1 cellular context compared by ENCODE assay signal in the genomic region with DNA sequence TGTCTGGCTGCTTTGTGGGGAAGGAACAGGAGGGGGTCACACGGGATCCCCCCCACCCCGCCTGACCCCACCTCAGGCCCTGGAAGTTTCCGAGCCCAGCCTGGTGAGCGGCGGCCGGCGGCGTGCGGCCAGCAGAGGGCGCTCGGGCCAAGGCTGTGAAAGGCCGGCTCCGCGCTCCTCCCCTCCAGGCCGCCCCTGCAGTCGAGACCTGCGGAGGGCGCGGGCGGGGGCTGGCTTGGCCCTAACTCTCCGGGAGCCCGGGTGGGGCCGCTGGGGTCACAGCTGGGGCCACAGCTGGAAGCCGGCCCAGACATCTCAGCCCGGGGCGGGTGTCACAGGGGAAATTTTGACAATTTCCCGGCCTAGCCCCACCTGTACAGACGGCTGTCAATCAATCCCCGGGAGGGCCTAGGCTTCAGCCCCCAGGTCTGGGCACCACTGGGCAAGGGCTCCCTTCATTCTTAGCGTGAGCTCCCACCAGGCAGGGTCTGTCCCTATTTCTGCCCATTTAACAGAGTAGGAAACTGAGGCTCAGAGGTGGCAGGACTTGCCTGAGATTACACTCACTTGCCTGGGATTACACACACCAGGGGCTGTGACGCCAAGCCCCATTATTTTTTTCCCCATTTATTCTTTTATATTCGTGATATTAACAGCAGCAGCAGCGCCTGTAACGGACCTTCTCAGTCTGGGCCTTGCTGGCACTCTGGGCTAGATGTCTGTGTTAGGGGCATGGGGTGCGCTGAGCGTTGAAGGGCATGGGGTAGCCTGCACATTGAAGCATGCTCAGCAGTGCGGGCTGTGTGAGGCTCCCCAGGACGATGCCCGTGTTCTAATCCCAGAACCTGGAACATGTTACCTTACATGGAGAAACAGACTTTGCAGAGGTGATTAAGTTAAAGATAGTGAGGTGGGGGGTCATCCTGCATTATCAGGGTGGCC.
TF ChIP-seq lines count a peak whose summit lies in the region.

No MANE protein-coding gene starts in this region.

TF ChIP-seq in K562, 482 proteins besides CTCF, POLR2A, EP300 and RAD21 (continued from another document and continues in another):
- TF ChIP-seq, protein P1, sequence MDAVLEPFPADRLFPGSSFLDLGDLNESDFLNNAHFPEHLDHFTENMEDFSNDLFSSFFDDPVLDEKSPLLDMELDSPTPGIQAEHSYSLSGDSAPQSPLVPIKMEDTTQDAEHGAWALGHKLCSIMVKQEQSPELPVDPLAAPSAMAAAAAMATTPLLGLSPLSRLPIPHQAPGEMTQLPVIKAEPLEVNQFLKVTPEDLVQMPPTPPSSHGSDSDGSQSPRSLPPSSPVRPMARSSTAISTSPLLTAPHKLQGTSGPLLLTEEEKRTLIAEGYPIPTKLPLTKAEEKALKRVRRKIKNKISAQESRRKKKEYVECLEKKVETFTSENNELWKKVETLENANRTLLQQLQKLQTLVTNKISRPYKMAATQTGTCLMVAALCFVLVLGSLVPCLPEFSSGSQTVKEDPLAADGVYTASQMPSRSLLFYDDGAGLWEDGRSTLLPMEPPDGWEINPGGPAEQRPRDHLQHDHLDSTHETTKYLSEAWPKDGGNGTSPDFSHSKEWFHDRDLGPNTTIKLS (IDR thresholded peaks at IDR 0.05; ENCODE audit: borderline replicate concordance, low read depth): no peak
- TF ChIP-seq, protein P2, sequence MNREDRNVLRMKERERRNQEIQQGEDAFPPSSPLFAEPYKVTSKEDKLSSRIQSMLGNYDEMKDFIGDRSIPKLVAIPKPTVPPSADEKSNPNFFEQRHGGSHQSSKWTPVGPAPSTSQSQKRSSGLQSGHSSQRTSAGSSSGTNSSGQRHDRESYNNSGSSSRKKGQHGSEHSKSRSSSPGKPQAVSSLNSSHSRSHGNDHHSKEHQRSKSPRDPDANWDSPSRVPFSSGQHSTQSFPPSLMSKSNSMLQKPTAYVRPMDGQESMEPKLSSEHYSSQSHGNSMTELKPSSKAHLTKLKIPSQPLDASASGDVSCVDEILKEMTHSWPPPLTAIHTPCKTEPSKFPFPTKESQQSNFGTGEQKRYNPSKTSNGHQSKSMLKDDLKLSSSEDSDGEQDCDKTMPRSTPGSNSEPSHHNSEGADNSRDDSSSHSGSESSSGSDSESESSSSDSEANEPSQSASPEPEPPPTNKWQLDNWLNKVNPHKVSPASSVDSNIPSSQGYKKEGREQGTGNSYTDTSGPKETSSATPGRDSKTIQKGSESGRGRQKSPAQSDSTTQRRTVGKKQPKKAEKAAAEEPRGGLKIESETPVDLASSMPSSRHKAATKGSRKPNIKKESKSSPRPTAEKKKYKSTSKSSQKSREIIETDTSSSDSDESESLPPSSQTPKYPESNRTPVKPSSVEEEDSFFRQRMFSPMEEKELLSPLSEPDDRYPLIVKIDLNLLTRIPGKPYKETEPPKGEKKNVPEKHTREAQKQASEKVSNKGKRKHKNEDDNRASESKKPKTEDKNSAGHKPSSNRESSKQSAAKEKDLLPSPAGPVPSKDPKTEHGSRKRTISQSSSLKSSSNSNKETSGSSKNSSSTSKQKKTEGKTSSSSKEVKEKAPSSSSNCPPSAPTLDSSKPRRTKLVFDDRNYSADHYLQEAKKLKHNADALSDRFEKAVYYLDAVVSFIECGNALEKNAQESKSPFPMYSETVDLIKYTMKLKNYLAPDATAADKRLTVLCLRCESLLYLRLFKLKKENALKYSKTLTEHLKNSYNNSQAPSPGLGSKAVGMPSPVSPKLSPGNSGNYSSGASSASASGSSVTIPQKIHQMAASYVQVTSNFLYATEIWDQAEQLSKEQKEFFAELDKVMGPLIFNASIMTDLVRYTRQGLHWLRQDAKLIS (CRISPR knock-in tag; IDR thresholded peaks at IDR 0.05): no peak
- TF ChIP-seq ZSCAN29 (IDR thresholded peaks at IDR 0.05) (no peak), KLF13 (tag; IDR thresholded peaks at IDR 0.05; ENCODE audit: borderline replicate concordance, low read depth) (no peak), ZKSCAN1 (IDR thresholded peaks at IDR 0.05; ENCODE audit: low read depth, low read length) (no peak), ZNF696 (CRISPR knock-in tag; conservative IDR thresholded peaks at IDR 0.05) (no peak), ZNF263 (CRISPR knock-in tag; IDR thresholded peaks at IDR 0.05; ENCODE audit: borderline replicate concordance) (peak; percentile 80), ESRRB (CRISPR knock-in tag; IDR thresholded peaks at IDR 0.05; ENCODE audit: borderline replicate concordance) (no peak), KAT2B (IDR thresholded peaks at IDR 0.05; ENCODE audit: low read depth, low read length) (no peak), MEIS2 (IDR thresholded peaks at IDR 0.05; ENCODE audit: partially characterized antibody) (peak; percentile 50), SMC3 (conservative IDR thresholded peaks at IDR 0.05; ENCODE audit: insufficient read depth, low read depth, low read length) (peak; percentile 92), SIN3B (IDR thresholded peaks at IDR 0.05; ENCODE audit: low read depth) (0 out of 2 replicates have a peak, but pooled peaks have one; percentile 12), MECOM (CRISPR knock-in tag; IDR thresholded peaks at IDR 0.05) (no peak), ARNT (IDR thresholded peaks at IDR 0.05) (no peak), HMGN3 (IDR thresholded peaks at IDR 0.05; ENCODE audit: borderline replicate concordance, extremely low read depth, insufficient read length, low read depth, low read length) (peak; percentile 48), EWSR1 (IDR thresholded peaks at IDR 0.05; ENCODE audit: borderline replicate concordance, low read depth, partially characterized antibody) (no peak), PCBP1 (IDR thresholded peaks at IDR 0.05; ENCODE audit: low read depth, low read length, poor library complexity, severe bottlenecking) (peak; percentile 71), NCOR1 (IDR thresholded peaks at IDR 0.05) (0 out of 2 replicates have a peak, but pooled peaks have one; percentile 8), MEF2A (IDR thresholded peaks at IDR 0.05; ENCODE audit: control insufficient read depth, low read depth, low read length) (no peak), HNRNPK (IDR thresholded peaks at IDR 0.05; ENCODE audit: low read depth, low read length, poor library complexity, severe bottlenecking) (no peak), BRD4 (IDR thresholded peaks at IDR 0.05) (no peak), EZH2 (IDR thresholded peaks at IDR 0.05; ENCODE audit: borderline replicate concordance, low read depth, low read length) (no peak), ZNF143 (CRISPR knock-in tag; IDR thresholded peaks at IDR 0.05) (no peak), ARID2 (IDR thresholded peaks at IDR 0.05) (peak; percentile 66; the same call in 1 of the 2 replicates), MAZ (CRISPR knock-in tag; conservative IDR thresholded peaks at IDR 0.05 in 1 of 2, IDR thresholded peaks at IDR 0.05 in 1 of 2) (peak; percentile 56 to 75; a peak in 3 of 4 replicates), TGIF2 (CRISPR knock-in tag; IDR thresholded peaks at IDR 0.05) (no peak), U2AF2 (optimal IDR thresholded peaks at IDR 0.05; ENCODE audit: low read depth, low read length) (no peak), ZNF583 (CRISPR knock-in tag; IDR thresholded peaks at IDR 0.05) (no peak)
- TF ChIP-seq, protein P3, sequence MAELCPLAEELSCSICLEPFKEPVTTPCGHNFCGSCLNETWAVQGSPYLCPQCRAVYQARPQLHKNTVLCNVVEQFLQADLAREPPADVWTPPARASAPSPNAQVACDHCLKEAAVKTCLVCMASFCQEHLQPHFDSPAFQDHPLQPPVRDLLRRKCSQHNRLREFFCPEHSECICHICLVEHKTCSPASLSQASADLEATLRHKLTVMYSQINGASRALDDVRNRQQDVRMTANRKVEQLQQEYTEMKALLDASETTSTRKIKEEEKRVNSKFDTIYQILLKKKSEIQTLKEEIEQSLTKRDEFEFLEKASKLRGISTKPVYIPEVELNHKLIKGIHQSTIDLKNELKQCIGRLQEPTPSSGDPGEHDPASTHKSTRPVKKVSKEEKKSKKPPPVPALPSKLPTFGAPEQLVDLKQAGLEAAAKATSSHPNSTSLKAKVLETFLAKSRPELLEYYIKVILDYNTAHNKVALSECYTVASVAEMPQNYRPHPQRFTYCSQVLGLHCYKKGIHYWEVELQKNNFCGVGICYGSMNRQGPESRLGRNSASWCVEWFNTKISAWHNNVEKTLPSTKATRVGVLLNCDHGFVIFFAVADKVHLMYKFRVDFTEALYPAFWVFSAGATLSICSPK (IDR thresholded peaks at IDR 0.05; ENCODE audit: borderline replicate concordance): no peak
- TF ChIP-seq, protein P4, sequence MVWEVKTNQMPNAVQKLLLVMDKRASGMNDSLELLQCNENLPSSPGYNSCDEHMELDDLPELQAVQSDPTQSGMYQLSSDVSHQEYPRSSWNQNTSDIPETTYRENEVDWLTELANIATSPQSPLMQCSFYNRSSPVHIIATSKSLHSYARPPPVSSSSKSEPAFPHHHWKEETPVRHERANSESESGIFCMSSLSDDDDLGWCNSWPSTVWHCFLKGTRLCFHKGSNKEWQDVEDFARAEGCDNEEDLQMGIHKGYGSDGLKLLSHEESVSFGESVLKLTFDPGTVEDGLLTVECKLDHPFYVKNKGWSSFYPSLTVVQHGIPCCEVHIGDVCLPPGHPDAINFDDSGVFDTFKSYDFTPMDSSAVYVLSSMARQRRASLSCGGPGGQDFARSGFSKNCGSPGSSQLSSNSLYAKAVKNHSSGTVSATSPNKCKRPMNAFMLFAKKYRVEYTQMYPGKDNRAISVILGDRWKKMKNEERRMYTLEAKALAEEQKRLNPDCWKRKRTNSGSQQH (CRISPR knock-in tag; IDR thresholded peaks at IDR 0.05): no peak
- TF ChIP-seq, protein P5, sequence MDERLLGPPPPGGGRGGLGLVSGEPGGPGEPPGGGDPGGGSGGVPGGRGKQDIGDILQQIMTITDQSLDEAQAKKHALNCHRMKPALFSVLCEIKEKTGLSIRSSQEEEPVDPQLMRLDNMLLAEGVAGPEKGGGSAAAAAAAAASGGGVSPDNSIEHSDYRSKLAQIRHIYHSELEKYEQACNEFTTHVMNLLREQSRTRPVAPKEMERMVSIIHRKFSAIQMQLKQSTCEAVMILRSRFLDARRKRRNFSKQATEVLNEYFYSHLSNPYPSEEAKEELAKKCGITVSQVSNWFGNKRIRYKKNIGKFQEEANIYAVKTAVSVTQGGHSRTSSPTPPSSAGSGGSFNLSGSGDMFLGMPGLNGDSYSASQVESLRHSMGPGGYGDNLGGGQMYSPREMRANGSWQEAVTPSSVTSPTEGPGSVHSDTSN (CRISPR knock-in tag; IDR thresholded peaks at IDR 0.05; ENCODE audit: low read depth): peak; percentile 19; the same call in 1 of the 2 replicates
- TF ChIP-seq, protein P5 (tag; conservative IDR thresholded peaks at IDR 0.05; ENCODE audit: low read depth): peak; percentile 57
- TF ChIP-seq, protein P6, sequence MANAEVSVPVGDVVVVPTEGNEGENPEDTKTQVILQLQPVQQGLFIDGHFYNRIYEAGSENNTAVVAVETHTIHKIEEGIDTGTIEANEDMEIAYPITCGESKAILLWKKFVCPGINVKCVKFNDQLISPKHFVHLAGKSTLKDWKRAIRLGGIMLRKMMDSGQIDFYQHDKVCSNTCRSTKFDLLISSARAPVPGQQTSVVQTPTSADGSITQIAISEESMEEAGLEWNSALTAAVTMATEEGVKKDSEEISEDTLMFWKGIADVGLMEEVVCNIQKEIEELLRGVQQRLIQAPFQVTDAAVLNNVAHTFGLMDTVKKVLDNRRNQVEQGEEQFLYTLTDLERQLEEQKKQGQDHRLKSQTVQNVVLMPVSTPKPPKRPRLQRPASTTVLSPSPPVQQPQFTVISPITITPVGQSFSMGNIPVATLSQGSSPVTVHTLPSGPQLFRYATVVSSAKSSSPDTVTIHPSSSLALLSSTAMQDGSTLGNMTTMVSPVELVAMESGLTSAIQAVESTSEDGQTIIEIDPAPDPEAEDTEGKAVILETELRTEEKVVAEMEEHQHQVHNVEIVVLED (CRISPR knock-in tag; IDR thresholded peaks at IDR 0.05): no peak
- TF ChIP-seq, protein P7, sequence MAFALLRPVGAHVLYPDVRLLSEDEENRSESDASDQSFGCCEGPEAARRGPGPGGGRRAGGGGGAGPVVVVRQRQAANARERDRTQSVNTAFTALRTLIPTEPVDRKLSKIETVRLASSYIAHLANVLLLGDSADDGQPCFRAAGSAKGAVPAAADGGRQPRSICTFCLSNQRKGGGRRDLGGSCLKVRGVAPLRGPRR (CRISPR knock-in tag; IDR thresholded peaks at IDR 0.05): no peak
- TF ChIP-seq, protein P8, sequence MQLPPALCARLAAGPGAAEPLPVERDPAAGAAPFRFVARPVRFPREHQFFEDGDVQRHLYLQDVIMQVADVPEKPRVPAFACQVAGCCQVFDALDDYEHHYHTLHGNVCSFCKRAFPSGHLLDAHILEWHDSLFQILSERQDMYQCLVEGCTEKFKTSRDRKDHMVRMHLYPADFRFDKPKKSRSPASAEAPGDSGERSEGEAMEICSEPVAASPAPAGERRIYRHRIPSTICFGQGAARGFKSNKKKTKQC (CRISPR knock-in tag; IDR thresholded peaks at IDR 0.05): no peak
- TF ChIP-seq, protein P9, sequence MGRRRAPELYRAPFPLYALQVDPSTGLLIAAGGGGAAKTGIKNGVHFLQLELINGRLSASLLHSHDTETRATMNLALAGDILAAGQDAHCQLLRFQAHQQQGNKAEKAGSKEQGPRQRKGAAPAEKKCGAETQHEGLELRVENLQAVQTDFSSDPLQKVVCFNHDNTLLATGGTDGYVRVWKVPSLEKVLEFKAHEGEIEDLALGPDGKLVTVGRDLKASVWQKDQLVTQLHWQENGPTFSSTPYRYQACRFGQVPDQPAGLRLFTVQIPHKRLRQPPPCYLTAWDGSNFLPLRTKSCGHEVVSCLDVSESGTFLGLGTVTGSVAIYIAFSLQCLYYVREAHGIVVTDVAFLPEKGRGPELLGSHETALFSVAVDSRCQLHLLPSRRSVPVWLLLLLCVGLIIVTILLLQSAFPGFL (CRISPR knock-in tag; IDR thresholded peaks at IDR 0.05): no peak
- TF ChIP-seq, protein P10, sequence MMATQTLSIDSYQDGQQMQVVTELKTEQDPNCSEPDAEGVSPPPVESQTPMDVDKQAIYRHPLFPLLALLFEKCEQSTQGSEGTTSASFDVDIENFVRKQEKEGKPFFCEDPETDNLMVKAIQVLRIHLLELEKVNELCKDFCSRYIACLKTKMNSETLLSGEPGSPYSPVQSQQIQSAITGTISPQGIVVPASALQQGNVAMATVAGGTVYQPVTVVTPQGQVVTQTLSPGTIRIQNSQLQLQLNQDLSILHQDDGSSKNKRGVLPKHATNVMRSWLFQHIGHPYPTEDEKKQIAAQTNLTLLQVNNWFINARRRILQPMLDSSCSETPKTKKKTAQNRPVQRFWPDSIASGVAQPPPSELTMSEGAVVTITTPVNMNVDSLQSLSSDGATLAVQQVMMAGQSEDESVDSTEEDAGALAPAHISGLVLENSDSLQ (IDR thresholded peaks at IDR 0.05): peak; percentile 94
- TF ChIP-seq, protein P11, sequence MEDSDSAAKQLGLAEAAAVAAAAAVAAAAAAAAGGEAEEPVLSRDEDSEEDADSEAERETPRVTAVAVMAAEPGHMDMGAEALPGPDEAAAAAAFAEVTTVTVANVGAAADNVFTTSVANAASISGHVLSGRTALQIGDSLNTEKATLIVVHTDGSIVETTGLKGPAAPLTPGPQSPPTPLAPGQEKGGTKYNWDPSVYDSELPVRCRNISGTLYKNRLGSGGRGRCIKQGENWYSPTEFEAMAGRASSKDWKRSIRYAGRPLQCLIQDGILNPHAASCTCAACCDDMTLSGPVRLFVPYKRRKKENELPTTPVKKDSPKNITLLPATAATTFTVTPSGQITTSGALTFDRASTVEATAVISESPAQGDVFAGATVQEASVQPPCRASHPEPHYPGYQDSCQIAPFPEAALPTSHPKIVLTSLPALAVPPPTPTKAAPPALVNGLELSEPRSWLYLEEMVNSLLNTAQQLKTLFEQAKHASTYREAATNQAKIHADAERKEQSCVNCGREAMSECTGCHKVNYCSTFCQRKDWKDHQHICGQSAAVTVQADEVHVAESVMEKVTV (CRISPR knock-in tag; IDR thresholded peaks at IDR 0.05): peak; percentile 61
